ENCODE assay signal across 1 cellular context in genomic region chr5:125699860-125700259, GRCh38.
TF ChIP-seq lines count a peak whose summit lies in the region.

No MANE protein-coding gene starts in this region.

TF ChIP-seq in IMR-90, 13 proteins besides CTCF, POLR2A, EP300 and RAD21 (continued from another document):
- no peak for TF ChIP-seq CHD1 (IDR thresholded peaks at IDR 0.05; ENCODE audit: low read depth, low read length)
- no peak for TF ChIP-seq NFE2L2 (IDR thresholded peaks at IDR 0.05; ENCODE audit: low read depth, low read length)
- TF ChIP-seq RFX5 (IDR thresholded peaks at IDR 0.05; ENCODE audit: low read depth, low read length): no peak
- no peak for TF ChIP-seq RCOR1 (IDR thresholded peaks at IDR 0.05; ENCODE audit: insufficient replicate concordance, low read length)
- no peak for TF ChIP-seq MAFK (IDR thresholded peaks at IDR 0.05; ENCODE audit: low read depth, low read length)
- no peak for TF ChIP-seq CEBPB (IDR thresholded peaks at IDR 0.05; ENCODE audit: low read depth, low read length)
- no peak for TF ChIP-seq BHLHE40 (IDR thresholded peaks at IDR 0.05; ENCODE audit: low read depth, low read length)
- TF ChIP-seq FOS (IDR thresholded peaks at IDR 0.05; ENCODE audit: low read depth, low read length): no peak
- TF ChIP-seq ELK1 (IDR thresholded peaks at IDR 0.05; ENCODE audit: borderline replicate concordance, low read depth, low read length): no peak
- TF ChIP-seq MAZ (IDR thresholded peaks at IDR 0.05; ENCODE audit: borderline replicate concordance, low read depth, low read length): no peak
